ENCODE assay signal across 14 cellular contexts in the genomic region with DNA sequence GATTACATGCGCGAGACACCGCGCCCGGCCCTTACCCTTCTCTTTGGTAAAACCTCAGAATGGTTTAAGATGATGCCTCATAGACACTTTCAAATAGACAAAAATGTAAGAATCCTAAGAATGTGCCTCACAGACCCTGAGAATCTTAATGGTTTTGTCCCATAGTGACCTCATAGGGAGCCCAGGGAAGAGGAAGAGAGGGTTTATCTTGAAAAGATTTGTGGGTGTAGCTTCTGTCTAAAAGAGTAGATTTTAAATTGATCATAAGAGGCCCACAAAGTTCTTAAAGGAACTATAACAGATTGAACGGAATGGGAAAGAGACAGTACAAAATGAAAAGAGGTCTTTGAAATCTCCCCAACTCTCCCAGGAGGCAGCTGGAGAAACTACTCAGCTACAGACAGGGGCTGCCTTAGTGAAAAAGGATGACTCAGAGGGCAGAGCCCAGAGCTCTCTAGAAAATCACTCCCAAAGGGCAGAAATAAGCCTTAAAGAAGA.
A peak's percentile ranks its signal among the peaks of the same experiment; 100 is the strongest.
DNase-seq lines count a peak whose midpoint lies in the region; ATAC-seq and TF ChIP-seq lines count a peak whose summit lies in the region.
"Had no signal": no experiment of that assay in that cellular context is flagged by ENCODE, and none has a peak within 500 bp of the region (broad histone marks: within the 10 kb centered on the region; RNA-seq: fewer than 3 reads in every experiment).

No MANE protein-coding gene starts in this region.

- H2AFZ ChIP-seq in osteoblast (ENCODE audit: low read length) = peak overlapping the region; percentile 25

- peak; percentile 81 for DNase-seq in AG10803 (ENCODE audit: low read depth)
- peak; percentile 39 for DNase-seq in MG63
- DNase-seq in fibroblast of mammary gland (ENCODE audit: low read depth) = peak; percentile 28
- no peak for DNase-seq in osteoblast (ENCODE audit: insufficient read length, low spot score, missing footprints)
- no peak for DNase-seq in cerebellar cortex (ENCODE audit: low spot score)
- no peak for DNase-seq in NCI-H2081 treated with DMSO at 0.1 percent for 48 hours (lab: John Stamatoyannopoulos, UW)
- no peak for DNase-seq in stimulated activated CD4-positive, alpha-beta T cell treated with anti-CD3 and anti-CD28 coated beads, Interleukin-4, amount 100 ng/mL, for 4 hours
- DNase-seq: activated B cell treated with CpG ODN at 0.5 μM for 24 hours; anterior cingulate cortex; effector CD4-positive, alpha-beta T cell; NCI-H187 had no signal

- TF ChIP-seq CTCF in AG10803 (conservative IDR thresholded peaks at IDR 0.05; ENCODE audit: low read length) (no peak), fibroblast of mammary gland (conservative IDR thresholded peaks at IDR 0.05; ENCODE audit: control insufficient read depth, insufficient read depth, low read depth, low read length) (no peak), osteoblast (IDR thresholded peaks at IDR 0.05; ENCODE audit: extremely low read depth, low read depth, low read length) (no peak)

- H3K36me3 ChIP-seq in MG63 (no peaks in the 10 kb centered on the region), osteoblast (ENCODE audit: insufficient read depth, low read length) (no peaks in the 10 kb centered on the region)

- H3K9me3 ChIP-seq in MG63 (no peaks in the 10 kb centered on the region; the same call in 1 of the 2 replicates), osteoblast (ENCODE audit: low read depth, low read length) (no peaks in the 10 kb centered on the region)

- H3K27ac ChIP-seq in osteoblast (ENCODE audit: low read depth, low read length) = peak overlapping the region; percentile 12
- H3K27ac ChIP-seq: KMS-11 had no signal

- H3K4me3 ChIP-seq in AG10803 (ENCODE audit: low read length) (no peak overlapping the region), MG63 (no peak overlapping the region), fibroblast of mammary gland (ENCODE audit: control insufficient read depth, low read depth, low read length) (no peak overlapping the region), osteoblast (ENCODE audit: insufficient read depth, low read length) (no peak overlapping the region)

- no peaks in the 10 kb centered on the region for H4K20me1 ChIP-seq in osteoblast (ENCODE audit: insufficient read depth, low read length)

- H3K4me1 ChIP-seq in osteoblast (ENCODE audit: insufficient read depth, low read length) = no peaks in the 10 kb centered on the region

- no peaks in the 10 kb centered on the region for H3K79me2 ChIP-seq in osteoblast (ENCODE audit: insufficient read depth, low read length)

- H3K27me3 ChIP-seq in MG63 (no peaks in the 10 kb centered on the region), osteoblast (ENCODE audit: insufficient read depth, low read length) (no peaks in the 10 kb centered on the region)

- peak overlapping the region; percentile 40 for H3K4me2 ChIP-seq in osteoblast (ENCODE audit: insufficient read depth, low read length)
- H3K4me2 ChIP-seq: KMS-11 had no signal

- ATAC-seq in GM19395 (IDR thresholded peaks at IDR 0.05; ENCODE audit: unreplicated experiment) = no peak
- ATAC-seq: SK-N-SH treated with all-trans-retinoic acid at 6 μM for 48 hours had no signal

Comparison
In these comparisons a context has a peak if more than half of its experiments do, and no peak if none do; other contexts are left out.
1. DNase-seq: peak in AG10803 (single experiment), MG63 (single experiment) and fibroblast of mammary gland (single experiment); none in osteoblast (single experiment), cerebellar cortex (single experiment), NCI-H2081 treated with DMSO at 0.1 percent for 48 hours (single experiment) and stimulated activated CD4-positive, alpha-beta T cell treated with anti-CD3 and anti-CD28 coated beads, Interleukin-4, amount 100 ng/mL, for 4 hours (0 of 2).